ENCODE assay signal across 10 cellular contexts in genomic region chr1:206715120-206715519, GRCh38. TPM values are rescaled to one million over a fixed set of nuclear protein-coding genes. Genes with fewer than 3 reads are reported as not detected.
DNase-seq lines count a peak whose midpoint lies in the region; ATAC-seq and TF ChIP-seq lines count a peak whose summit lies in the region.
"Had no signal": no experiment of that assay in that cellular context is flagged by ENCODE, and none has a peak within 500 bp of the region (broad histone marks: within the 10 kb centered on the region; RNA-seq: fewer than 3 reads in every experiment).

No MANE protein-coding gene starts in this region.

- TF ChIP-seq POLR2A in breast epithelium (IDR thresholded peaks at IDR 0.05) = no peak
- TF ChIP-seq POLR2A in lower leg skin (IDR thresholded peaks at IDR 0.05) = no peak

- H3K9me3 Mint-ChIP-seq in stimulated activated naive CD8-positive, alpha-beta T cell treated with anti-CD3 and anti-CD28 coated beads, Interleukin-15, Interleukin-2, amounts not matched to agents 100 ng/mL and 50 ng/mL, for 24 hours = no peaks in the 10 kb centered on the region
- H3K9me3 Mint-ChIP-seq in stimulated activated naive CD8-positive, alpha-beta T cell treated with anti-CD3 and anti-CD28 coated beads, Interleukin-15, amount 100 ng/mL, for 72 hours = no peaks in the 10 kb centered on the region
- no peaks in the 10 kb centered on the region for H3K9me3 Mint-ChIP-seq in nephron progenitor cell

- peak overlapping the region; percentile 32 to 90 for H3K27ac ChIP-seq in breast epithelium

- peaks cover 7% of the 10 kb centered on the region for H3K36me3 Mint-ChIP-seq in stimulated activated naive CD8-positive, alpha-beta T cell treated with anti-CD3 and anti-CD28 coated beads, Interleukin-15, Interleukin-2, amounts not matched to agents 100 ng/mL and 50 ng/mL, for 24 hours (ENCODE audit: low read depth)
- H3K36me3 Mint-ChIP-seq in nephron progenitor cell (ENCODE audit: low read depth) = peaks cover 5% of the 10 kb centered on the region

- no peak for DNase-seq in stimulated activated naive CD8-positive, alpha-beta T cell treated with anti-CD3 and anti-CD28 coated beads, Interleukin-15, amount 100 ng/mL, for 72 hours
- DNase-seq in breast epithelium (ENCODE audit: low spot score in 2 of 2) (no peak), nephron progenitor cell (no peak), DMS 273 treated with DMSO at 0.1 percent for 48 hours (lab: John Stamatoyannopoulos, UW) (no peak), T1000 (lab: John Stamatoyannopoulos, UW) (no peak), lower leg skin (ENCODE audit: low spot score in 2 of 2) (no peak)
- DNase-seq: NCI-H1105 treated with DMSO at 0.1 percent for 48 hours had no signal

- H3K4me1 ChIP-seq in breast epithelium = peaks cover 4 to 10% of the 10 kb centered on the region in 2 donors

- intact Hi-C loops in breast epithelium (cut with DNase I; ENCODE audit: low total_unique reads) = no loop called here
- intact Hi-C loops in lower leg skin (cut with DNase I; ENCODE audit: low total_unique reads) = no loop called here

- ATAC-seq in stimulated activated naive CD8-positive, alpha-beta T cell treated with anti-CD3 and anti-CD28 coated beads, Interleukin-15, amount 100 ng/mL, for 72 hours = no peak
- ATAC-seq in HG03521 (IDR thresholded peaks at IDR 0.05; ENCODE audit: unreplicated experiment) = no peak

- H3K4me1 Mint-ChIP-seq in stimulated activated naive CD8-positive, alpha-beta T cell treated with anti-CD3 and anti-CD28 coated beads, Interleukin-15, Interleukin-2, amounts not matched to agents 100 ng/mL and 50 ng/mL, for 24 hours (ENCODE audit: low read depth) = peaks cover 90% of the 10 kb centered on the region
- peaks cover 86% of the 10 kb centered on the region for H3K4me1 Mint-ChIP-seq in stimulated activated naive CD8-positive, alpha-beta T cell treated with anti-CD3 and anti-CD28 coated beads, Interleukin-15, amount 100 ng/mL, for 72 hours
- peaks cover 69% of the 10 kb centered on the region for H3K4me1 Mint-ChIP-seq in nephron progenitor cell

- no peak for TF ChIP-seq CTCF in breast epithelium (IDR thresholded peaks at IDR 0.05)
- TF ChIP-seq CTCF in nephron progenitor cell (IDR thresholded peaks at IDR 0.05) = no peak
- TF ChIP-seq CTCF in lower leg skin (IDR thresholded peaks at IDR 0.05) = no peak

- H3K9me3 ChIP-seq in breast epithelium = no peaks in the 10 kb centered on the region

- no peak overlapping the region for H3K4me3 Mint-ChIP-seq in stimulated activated naive CD8-positive, alpha-beta T cell treated with anti-CD3 and anti-CD28 coated beads, Interleukin-15, Interleukin-2, amounts not matched to agents 100 ng/mL and 50 ng/mL, for 24 hours
- no peak overlapping the region for H3K4me3 Mint-ChIP-seq in stimulated activated naive CD8-positive, alpha-beta T cell treated with anti-CD3 and anti-CD28 coated beads, Interleukin-15, amount 100 ng/mL, for 72 hours
- H3K4me3 Mint-ChIP-seq in nephron progenitor cell = no peak overlapping the region

- H3K27me3 ChIP-seq in breast epithelium = no peaks in the 10 kb centered on the region

- H3K36me3 ChIP-seq in breast epithelium = no peaks in the 10 kb centered on the region

- no peak overlapping the region for H3K4me3 ChIP-seq in breast epithelium
- H3K4me3 ChIP-seq in lower leg skin (ENCODE audit: low read depth, poor library complexity, severe bottlenecking) = no peak overlapping the region

- 81 to 86% methylated on average over 4 of the region's 4 CpGs for WGBS in lower leg skin, 2 donors

- peak overlapping the region; percentile 54 for H3K27ac Mint-ChIP-seq in stimulated activated naive CD8-positive, alpha-beta T cell treated with anti-CD3 and anti-CD28 coated beads, Interleukin-15, Interleukin-2, amounts not matched to agents 100 ng/mL and 50 ng/mL, for 24 hours
- peak overlapping the region in 1 of 2 donors; percentile 30 for H3K27ac Mint-ChIP-seq in stimulated activated naive CD8-positive, alpha-beta T cell treated with anti-CD3 and anti-CD28 coated beads, Interleukin-15, amount 100 ng/mL, for 72 hours
- H3K27ac Mint-ChIP-seq in nephron progenitor cell = peak overlapping the region; percentile 8

- H3K27me3 Mint-ChIP-seq in stimulated activated naive CD8-positive, alpha-beta T cell treated with anti-CD3 and anti-CD28 coated beads, Interleukin-15, Interleukin-2, amounts not matched to agents 100 ng/mL and 50 ng/mL, for 24 hours = no peaks in the 10 kb centered on the region
- no peaks in the 10 kb centered on the region for H3K27me3 Mint-ChIP-seq in stimulated activated naive CD8-positive, alpha-beta T cell treated with anti-CD3 and anti-CD28 coated beads, Interleukin-15, amount 100 ng/mL, for 72 hours
- H3K27me3 Mint-ChIP-seq in nephron progenitor cell (ENCODE audit: low read depth, poor library complexity) = no peaks in the 10 kb centered on the region

RNA-seq across cellular contexts. Expression of gene MAPKAPK2, which starts 30.4 kb away (rescaled TPM):
- 10 to 100 TPM; 47.4 to 69.2 (median 67.2) TPM for total RNA-seq in breast epithelium
- 10 to 100 TPM; 40.0 to 62.4 (median 52.4) TPM for total RNA-seq in lower leg skin

RNA-seq across cellular contexts. Expression of gene IL19, which starts 55.5 kb away (rescaled TPM):
- not detected for total RNA-seq in breast epithelium
- not detected for total RNA-seq in lower leg skin
- total RNA-seq: left lobe of liver had no signal

RNA-seq across cellular contexts. Expression of gene IL10, which starts 57.2 kb away (rescaled TPM):
- total RNA-seq in breast epithelium (1 to 10 TPM in 2 of 3 donors, under 1 TPM in 1; 0.98 to 5.3 (median 4.3) TPM), lower leg skin (under 1 TPM in 2 of 4 donors, not detected in 2; 0.32 to 0.72 TPM)
